ENCODE assay signal across 14 cellular contexts in the genomic region with DNA sequence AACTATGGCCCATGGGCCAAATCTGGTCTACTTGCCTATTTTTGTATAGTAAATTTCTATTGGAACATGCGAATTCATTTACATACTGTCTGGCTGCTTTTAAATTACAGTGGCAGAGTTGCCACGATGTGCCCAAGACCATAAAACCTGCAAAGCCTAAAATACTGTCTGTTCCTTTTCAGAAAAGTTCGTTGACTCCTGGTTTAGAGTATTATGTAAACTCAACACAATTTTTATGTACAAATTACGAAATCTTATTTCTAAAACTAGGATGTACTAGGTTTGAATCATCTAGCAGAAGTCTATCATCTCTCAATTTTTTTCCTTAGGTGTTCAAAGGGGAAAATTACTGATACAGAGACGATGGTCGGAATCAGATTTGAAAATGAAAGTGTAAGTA. TPM values are rescaled to one million over a fixed set of nuclear protein-coding genes. Genes with fewer than 3 reads are reported as not detected.
DNase-seq lines count a peak whose midpoint lies in the region; ATAC-seq and TF ChIP-seq lines count a peak whose summit lies in the region.
"Had no signal": no experiment of that assay in that cellular context is flagged by ENCODE, and none has a peak within 500 bp of the region (broad histone marks: within the 10 kb centered on the region; RNA-seq: fewer than 3 reads in every experiment).

No MANE protein-coding gene starts in this region.

- DNase-seq in T-helper 1 cell (no peak), MV-4-11 (lab: John Stamatoyannopoulos, UW) (peak; percentile 44), caudate nucleus (lab: John Stamatoyannopoulos, UW) (no peak), Caco-2 (no peak), SKM-1 treated with dmso at 0.1 percent for 144 hours (lab: John Stamatoyannopoulos, UW; ENCODE audit: unreplicated experiment) (no peak), MG63 (no peak)
- no peak for DNase-seq in CD4-positive, CD25-positive, alpha-beta regulatory T cell
- DNase-seq: 8988T, NCI-H226, NCI-H526 treated with DMSO at 0.1 percent for 48 hours, PC-3 had no signal

- no peaks in the 10 kb centered on the region for H3K9me3 Mint-ChIP-seq in T-helper 1 cell treated with Interleukin-12 subunit alpha and Interleukin-12 subunit beta and Interleukin-4 antibody, amounts not matched to agents 30 μg/mL and 1 μg/mL, for 36 hours
- no peaks in the 10 kb centered on the region for H3K9me3 Mint-ChIP-seq in CD4-positive, CD25-positive, alpha-beta regulatory T cell
- H3K9me3 Mint-ChIP-seq in Caco-2 (ENCODE audit: unreplicated experiment), result no peaks in the 10 kb centered on the region

- H3K4me1 ChIP-seq in CD4-positive, CD25-positive, alpha-beta regulatory T cell (ENCODE audit: control insufficient read depth, insufficient read depth, low read length, poor library complexity, severe bottlenecking), result no peaks in the 10 kb centered on the region
- no peaks in the 10 kb centered on the region for H3K4me1 ChIP-seq in Caco-2
- H3K4me1 ChIP-seq: BLaER1 had no signal

- peak overlapping the region; percentile 41 for H3K27ac ChIP-seq in CD4-positive, CD25-positive, alpha-beta regulatory T cell (ENCODE audit: insufficient read depth, low read length, poor library complexity, severe bottlenecking)
- peak overlapping the region; percentile 24 for H3K27ac ChIP-seq in caudate nucleus (ENCODE audit: low read depth, low read length)
- H3K27ac ChIP-seq: BLaER1, KMS-11 had no signal

- H3K9me3 ChIP-seq in CD4-positive, CD25-positive, alpha-beta regulatory T cell (ENCODE audit: control insufficient read depth in 2 of 2, low read length in 2 of 2), result no peaks in the 10 kb centered on the region
- H3K9me3 ChIP-seq in Caco-2 (no peaks in the 10 kb centered on the region), MG63 (no peaks in the 10 kb centered on the region)
- H3K9me3 ChIP-seq: BLaER1 had no signal

- no TSS peak for BruUV-seq in Caco-2 (replicated peaks; lab: Mats Ljungman, UMichigan)

- intact Hi-C loops in Caco-2 (cut with micrococcal nuclease; ENCODE audit: unreplicated experiment), result no loop called here

- no peak for TF ChIP-seq CTCF in Caco-2 (IDR thresholded peaks at IDR 0.05; ENCODE audit: insufficient read depth in 1 of 2, low read depth in 1 of 2, low read length in 1 of 2, severe bottlenecking in 1 of 2, unreplicated experiment in 1 of 2)

- H3K4me3 Mint-ChIP-seq in T-helper 1 cell treated with Interleukin-12 subunit alpha and Interleukin-12 subunit beta and Interleukin-4 antibody, amounts not matched to agents 30 μg/mL and 1 μg/mL, for 36 hours, result no peak overlapping the region
- peak overlapping the region in 2 of 4 donors; percentile 10 to 33 for H3K4me3 Mint-ChIP-seq in CD4-positive, CD25-positive, alpha-beta regulatory T cell
- no peak overlapping the region for H3K4me3 Mint-ChIP-seq in Caco-2 (ENCODE audit: unreplicated experiment)

- H3K36me3 ChIP-seq in CD4-positive, CD25-positive, alpha-beta regulatory T cell (ENCODE audit: control insufficient read depth, insufficient read depth, low read length), result peaks cover 72% of the 10 kb centered on the region
- H3K36me3 ChIP-seq in Caco-2 (ENCODE audit: control insufficient read depth, insufficient read depth, low read length), result no peaks in the 10 kb centered on the region; the same call in 1 of the 2 replicates
- H3K36me3 ChIP-seq in MG63, result peaks cover 61% of the 10 kb centered on the region

- POLR2A ChIA-PET in Caco-2 (lab: Charles Lee), result no interaction called here

- H3K4me3 ChIP-seq in CD4-positive, CD25-positive, alpha-beta regulatory T cell (ENCODE audit: low read depth, low read length), result peak overlapping the region; percentile 49
- H3K4me3 ChIP-seq in Caco-2 (ENCODE audit: low read depth, low read length), result no peak overlapping the region
- no peak overlapping the region for H3K4me3 ChIP-seq in MG63
- H3K4me3 ChIP-seq: BLaER1 had no signal

- peaks cover 33% of the 10 kb centered on the region for H3K36me3 Mint-ChIP-seq in T-helper 1 cell treated with Interleukin-12 subunit alpha and Interleukin-12 subunit beta and Interleukin-4 antibody, amounts not matched to agents 30 μg/mL and 1 μg/mL, for 36 hours (ENCODE audit: low read depth)
- H3K36me3 Mint-ChIP-seq in CD4-positive, CD25-positive, alpha-beta regulatory T cell, result peaks cover 48% of the 10 kb centered on the region
- H3K36me3 Mint-ChIP-seq in Caco-2 (ENCODE audit: insufficient read depth, unreplicated experiment), result peaks cover 43% of the 10 kb centered on the region

- H3K27me3 ChIP-seq in CD4-positive, CD25-positive, alpha-beta regulatory T cell (ENCODE audit: control insufficient read depth, insufficient read depth, low read length), result no peaks in the 10 kb centered on the region
- H3K27me3 ChIP-seq in Caco-2 (replicated peaks; ENCODE audit: control insufficient read depth, insufficient read depth, low read length) (no peaks in the 10 kb centered on the region), MG63 (no peaks in the 10 kb centered on the region)
- H3K27me3 ChIP-seq: BLaER1 had no signal

- peaks cover 5% of the 10 kb centered on the region for H3K4me1 Mint-ChIP-seq in T-helper 1 cell treated with Interleukin-12 subunit alpha and Interleukin-12 subunit beta and Interleukin-4 antibody, amounts not matched to agents 30 μg/mL and 1 μg/mL, for 36 hours (ENCODE audit: low read depth)
- H3K4me1 Mint-ChIP-seq in CD4-positive, CD25-positive, alpha-beta regulatory T cell, result peaks cover 0 to 5% (median 2%) of the 10 kb centered on the region in 4 donors
- H3K4me1 Mint-ChIP-seq in Caco-2 (ENCODE audit: low read depth, unreplicated experiment), result no peaks in the 10 kb centered on the region

- peak overlapping the region; percentile 29 for H3K27ac Mint-ChIP-seq in T-helper 1 cell treated with Interleukin-12 subunit alpha and Interleukin-12 subunit beta and Interleukin-4 antibody, amounts not matched to agents 30 μg/mL and 1 μg/mL, for 36 hours
- peak overlapping the region in 1 of 3 donors; percentile 44 for H3K27ac Mint-ChIP-seq in CD4-positive, CD25-positive, alpha-beta regulatory T cell
- H3K27ac Mint-ChIP-seq in Caco-2 (ENCODE audit: unreplicated experiment), result no peak overlapping the region

- no peaks in the 10 kb centered on the region for H3K27me3 Mint-ChIP-seq in T-helper 1 cell treated with Interleukin-12 subunit alpha and Interleukin-12 subunit beta and Interleukin-4 antibody, amounts not matched to agents 30 μg/mL and 1 μg/mL, for 36 hours (ENCODE audit: low read depth)
- no peaks in the 10 kb centered on the region for H3K27me3 Mint-ChIP-seq in CD4-positive, CD25-positive, alpha-beta regulatory T cell
- H3K27me3 Mint-ChIP-seq in Caco-2 (ENCODE audit: insufficient read depth, unreplicated experiment), result no peaks in the 10 kb centered on the region

- CTCF ChIA-PET in Caco-2 (lab: Charles Lee), result no interaction called here

- no peak for ATAC-seq in CD4-positive, CD25-positive, alpha-beta regulatory T cell (ENCODE audit: low read depth in 2 of 2)
- ATAC-seq: PC-3 had no signal

RNA-seq across cellular contexts. Expression of a gene that starts 26.9 kb away (rescaled TPM):
- 51.7 TPM for total RNA-seq in CD4-positive, CD25-positive, alpha-beta regulatory T cell
- 10 to 100 TPM; 14.3 to 21.4 (median 17.3) TPM for polyA plus RNA-seq in CD4-positive, CD25-positive, alpha-beta regulatory T cell
- 52.4 and 53.5 TPM in 2 replicates for total RNA-seq in Caco-2 (2022)
- total RNA-seq in MG63 (2014; rRNA removed; shearing (Covaris generic); ENCODE audit: low replicate concordance), result 30.5 and 103 TPM in 2 replicates
